In genomic region chr1:67430358-67431155, GRCh38 we compare ENCODE assay signal across 1 cellular context.
TF ChIP-seq lines count a peak whose summit lies in the region.

SERBP1 (minus strand) TSS chr1:67430402; CDS start chr1:67430300, 102 bp downstream.

TF ChIP-seq in H1, 55 proteins besides CTCF, POLR2A, EP300 and RAD21 (continued from another document):
- no peak for TF ChIP-seq ATF2 (IDR thresholded peaks at IDR 0.05; ENCODE audit: low read length)
- TF ChIP-seq TBP (IDR thresholded peaks at IDR 0.05; ENCODE audit: low read depth, low read length) = peak; percentile 92
- peak; percentile 71 to 79; a peak in 2 of 4 replicates for TF ChIP-seq SIN3A (conservative IDR thresholded peaks at IDR 0.05 in 1 of 2, IDR thresholded peaks at IDR 0.05 in 1 of 2; ENCODE audit: low read depth in 1 of 2, low read length in 2 of 2)
- TF ChIP-seq RNF2 (IDR thresholded peaks at IDR 0.05; ENCODE audit: borderline replicate concordance, low read depth, low read length, missing control alignments, poor library complexity, severe bottlenecking) = no peak
- no peak for TF ChIP-seq BRCA1 (IDR thresholded peaks at IDR 0.05; ENCODE audit: low read depth, low read length)
- TF ChIP-seq CBX5 (IDR thresholded peaks at IDR 0.05; ENCODE audit: low read depth, low read length) = no peak
- peak; percentile 75 for TF ChIP-seq CHD2 (IDR thresholded peaks at IDR 0.05; ENCODE audit: low read length)
- TF ChIP-seq ASH2L (IDR thresholded peaks at IDR 0.05; ENCODE audit: low read length) = peak; percentile 97
- no peak for TF ChIP-seq ZNF274 (IDR thresholded peaks at IDR 0.05; ENCODE audit: borderline replicate concordance, extremely low read depth, low read length)
- no peak for TF ChIP-seq KDM5A (IDR thresholded peaks at IDR 0.05; ENCODE audit: low read length)
- no peak for TF ChIP-seq BCL11A (IDR thresholded peaks at IDR 0.05; ENCODE audit: low read depth in 2 of 2, low read length in 2 of 2)
- no peak for TF ChIP-seq RXRA (IDR thresholded peaks at IDR 0.05; ENCODE audit: insufficient read depth, low read depth, low read length)
- no peak for TF ChIP-seq BACH1 (IDR thresholded peaks at IDR 0.05; ENCODE audit: low read length)
- TF ChIP-seq JUND (IDR thresholded peaks at IDR 0.05; ENCODE audit: low read length) = no peak
- TF ChIP-seq EGR1 (IDR thresholded peaks at IDR 0.05; ENCODE audit: borderline replicate concordance, low read depth, low read length) = no peak
- no peak for TF ChIP-seq HDAC6 (IDR thresholded peaks at IDR 0.05; ENCODE audit: low read depth, low read length)
- TF ChIP-seq EZH2 (IDR thresholded peaks at IDR 0.05; ENCODE audit: low read depth, low read length, severe bottlenecking) = no peak
- no peak for TF ChIP-seq POU5F1 (IDR thresholded peaks at IDR 0.05; ENCODE audit: low read depth, low read length)
- TF ChIP-seq E2F6 (IDR thresholded peaks at IDR 0.05) = peak; percentile 71
- peak; percentile 24 to 27; a peak in 1 of 4 replicates for TF ChIP-seq HDAC2 (IDR thresholded peaks at IDR 0.05; ENCODE audit: borderline replicate concordance in 1 of 2, low read depth in 2 of 2, low read length in 2 of 2)
- 0 out of 2 replicates have a peak, but pooled peaks have one; percentile 8 for TF ChIP-seq SRF (IDR thresholded peaks at IDR 0.05; ENCODE audit: low read depth, low read length)
- no peak for TF ChIP-seq SP4 (IDR thresholded peaks at IDR 0.05; ENCODE audit: low read length)
- TF ChIP-seq SIRT6 (IDR thresholded peaks at IDR 0.05; ENCODE audit: low read length) = no peak
- no peak for TF ChIP-seq SP1 (IDR thresholded peaks at IDR 0.05; ENCODE audit: low read depth, low read length)
- peak; percentile 60; the same call in 1 of the 2 replicates for TF ChIP-seq POLR2AphosphoS5 (IDR thresholded peaks at IDR 0.05; ENCODE audit: low read depth, low read length)
- no peak for TF ChIP-seq CHD7 (IDR thresholded peaks at IDR 0.05; ENCODE audit: insufficient replicate concordance, low read length)
- peak; percentile 83 for TF ChIP-seq MAX (IDR thresholded peaks at IDR 0.05)
- TF ChIP-seq ATF3 (IDR thresholded peaks at IDR 0.05; ENCODE audit: insufficient read depth, low read depth, low read length) = no peak
- peak; percentile 82 for TF ChIP-seq CREB1 (IDR thresholded peaks at IDR 0.05)
- peak; percentile 95 for TF ChIP-seq YY1 (IDR thresholded peaks at IDR 0.05; ENCODE audit: low read depth, low read length)
- TF ChIP-seq USF2 (IDR thresholded peaks at IDR 0.05; ENCODE audit: low read length) = 0 out of 2 replicates have a peak, but pooled peaks have one; percentile 7
- peak; percentile 53 for TF ChIP-seq TAF7 (optimal IDR thresholded peaks at IDR 0.05; ENCODE audit: borderline replicate concordance, low read depth, low read length)
- peak; percentile 85 for TF ChIP-seq TAF1 (IDR thresholded peaks at IDR 0.05; ENCODE audit: low read depth, low read length)
- TF ChIP-seq CBX8 (IDR thresholded peaks at IDR 0.05; ENCODE audit: borderline replicate concordance, low read depth, low read length) = no peak
- no peak for TF ChIP-seq NANOG (IDR thresholded peaks at IDR 0.05; ENCODE audit: insufficient read depth, low read depth, low read length, poor library complexity, severe bottlenecking)
- no peak for TF ChIP-seq JUN (IDR thresholded peaks at IDR 0.05; ENCODE audit: low read depth, low read length)
- TF ChIP-seq PHF8 (conservative IDR thresholded peaks at IDR 0.05; ENCODE audit: low read depth, low read length) = no peak; the same call in none of the 2 replicates
- peak; percentile 80 for TF ChIP-seq SIX5 (IDR thresholded peaks at IDR 0.05; ENCODE audit: low read depth, low read length)
- TF ChIP-seq CHD1 (IDR thresholded peaks at IDR 0.05; ENCODE audit: low read depth, low read length) = no peak
- no peak for TF ChIP-seq MAFK (IDR thresholded peaks at IDR 0.05; ENCODE audit: low read depth, low read length)
- peak; percentile 62 for TF ChIP-seq SAP30 (IDR thresholded peaks at IDR 0.05; ENCODE audit: insufficient read depth, insufficient replicate concordance, low read length)
- TF ChIP-seq CEBPB (IDR thresholded peaks at IDR 0.05; ENCODE audit: low read depth, low read length) = no peak
- TF ChIP-seq RFX5 (IDR thresholded peaks at IDR 0.05; ENCODE audit: borderline replicate concordance, low read depth, low read length) = no peak
- TF ChIP-seq KDM1A (IDR thresholded peaks at IDR 0.05; ENCODE audit: borderline replicate concordance, low read length) = no peak
- peak; percentile 78; the same call in 1 of the 2 replicates for TF ChIP-seq RBBP5 (IDR thresholded peaks at IDR 0.05; ENCODE audit: borderline replicate concordance, low read depth, low read length)
- TF ChIP-seq TCF12 (IDR thresholded peaks at IDR 0.05; ENCODE audit: low read depth, low read length) = no peak
- 0 out of 2 replicates have a peak, but pooled peaks have one; percentile 30 for TF ChIP-seq SUZ12 (IDR thresholded peaks at IDR 0.05; ENCODE audit: low read length)
- no peak for TF ChIP-seq NRF1 (IDR thresholded peaks at IDR 0.05; ENCODE audit: low read depth, low read length)
- TF ChIP-seq GABPA (IDR thresholded peaks at IDR 0.05; ENCODE audit: borderline replicate concordance, insufficient read depth, low read length) = peak; percentile 83; the same call in 1 of the 2 replicates
- no peak for TF ChIP-seq CTBP2 (IDR thresholded peaks at IDR 0.05; ENCODE audit: borderline replicate concordance, insufficient read depth, insufficient read length, low read length)
- TF ChIP-seq TEAD4 (IDR thresholded peaks at IDR 0.05; ENCODE audit: low read depth, low read length) = 0 out of 2 replicates have a peak, but pooled peaks have one; percentile 38
- peak; percentile 58 for TF ChIP-seq KDM4A (IDR thresholded peaks at IDR 0.05; ENCODE audit: low read depth, low read length, severe bottlenecking)
- TF ChIP-seq SP2 (IDR thresholded peaks at IDR 0.05; ENCODE audit: low read length) = no peak
